Comparison of ENCODE assay signal across 8 cellular contexts in the genomic region with DNA sequence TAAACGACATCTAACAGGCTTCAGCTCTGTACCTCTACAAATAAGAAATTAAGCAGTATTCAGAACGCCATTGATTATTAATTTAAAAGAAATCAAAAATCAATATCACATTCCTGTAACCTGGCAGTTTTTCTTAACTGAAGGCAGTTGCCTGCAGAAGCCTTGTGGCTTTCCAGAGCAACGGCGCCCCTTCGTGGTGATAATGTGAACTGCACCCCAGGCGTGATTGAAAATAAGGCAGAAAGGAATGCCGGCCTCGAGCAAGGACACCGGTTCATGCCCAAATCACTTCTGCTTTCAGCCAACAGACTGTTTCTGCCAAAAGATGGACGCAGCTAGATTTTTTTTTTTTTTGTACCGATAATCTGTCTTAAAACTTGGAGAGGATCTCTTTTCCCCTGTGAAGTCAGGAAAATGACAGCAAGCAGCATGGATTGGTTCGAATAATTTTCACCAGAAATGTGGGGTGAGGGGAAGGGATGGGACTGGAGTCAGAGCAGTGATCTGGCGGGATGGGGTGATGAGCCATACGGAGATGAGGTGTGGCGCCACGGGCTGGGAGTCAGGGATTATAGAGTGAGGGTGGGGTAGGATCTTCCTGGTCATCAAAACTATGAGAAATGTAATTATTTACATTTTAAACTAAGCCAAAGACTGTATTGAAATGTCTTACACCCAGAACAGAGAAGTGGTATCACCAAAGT.
DNase-seq lines count a peak whose midpoint lies in the region; ATAC-seq and TF ChIP-seq lines count a peak whose summit lies in the region.

No MANE protein-coding gene starts in this region.

- no peaks in the 10 kb centered on the region for H4K20me1 ChIP-seq in IMR-90 (ENCODE audit: insufficient read depth, low read length)

- TF ChIP-seq POLR2A in IMR-90 (IDR thresholded peaks at IDR 0.05; ENCODE audit: low read depth, low read length): no peak
- TF ChIP-seq POLR2A in uterus (IDR thresholded peaks at IDR 0.05): no peak

- H2BK15ac ChIP-seq in IMR-90 (ENCODE audit: low read depth, low read length): no peak overlapping the region

- no peak overlapping the region for H4K5ac ChIP-seq in IMR-90 (ENCODE audit: low read depth, low read length)

- intact Hi-C loops in IMR-90 (cut with micrococcal nuclease): loop anchor here (2.0 kb wide), 1 partner anchor 700 kb away; no protein-coding TSS in a partner anchor
- intact Hi-C loops in head of caudate nucleus (cut with DNase I): no loop called here
- intact Hi-C loops in uterus (cut with DNase I; ENCODE audit: low total_unique reads): no loop called here

- H3K14ac ChIP-seq in IMR-90 (replicated peaks; ENCODE audit: low read depth, low read length): no peak overlapping the region

- no peak overlapping the region for H3K18ac ChIP-seq in IMR-90 (ENCODE audit: low read depth, low read length)

- POLR2A ChIA-PET in IMR-90 (lab: Charles Lee; ENCODE audit: unreplicated experiment): no interaction called here
- POLR2A ChIA-PET in RWPE1 (lab: Yijun Ruan, JAX; ENCODE audit: low non-redundant PET): no interaction called here

- H3K9ac ChIP-seq in IMR-90 (ENCODE audit: low read depth, low read length): no peak overlapping the region

- no peak overlapping the region for H2BK5ac ChIP-seq in IMR-90 (ENCODE audit: low read depth, low read length, poor library complexity, severe bottlenecking)

- ATAC-seq in IMR-90 (ENCODE audit: low read depth) (peak; percentile 92), GM21381 (IDR thresholded peaks at IDR 0.05; ENCODE audit: unreplicated experiment) (no peak)

- H2AK9ac ChIP-seq in IMR-90 (replicated peaks; ENCODE audit: low read depth, low read length, poor library complexity): no peak overlapping the region

- H2BK120ac ChIP-seq in IMR-90 (ENCODE audit: low read depth, low read length): no peak overlapping the region

- CTCF ChIA-PET in IMR-90 (lab: Yijun Ruan, JAX) (interaction anchor here (0.6 to 2.2 kb wide), 6 partner anchors 14 to 1463 kb away, joined by 3 to 6 read pairs (median 3); no protein-coding TSS in a partner anchor), RWPE1 (lab: Yijun Ruan, JAX) (interaction anchor here (0.6 to 0.8 kb wide), 4 partner anchors 15 to 951 kb away, joined by 3 read pairs; no protein-coding TSS in a partner anchor)

- H3K4me2 ChIP-seq in IMR-90 (ENCODE audit: low read depth, low read length): no peak overlapping the region

- H3K79me1 ChIP-seq in IMR-90 (ENCODE audit: low read depth in 1 of 2, low read length in 2 of 2): no peaks in the 10 kb centered on the region

- H2BK20ac ChIP-seq in IMR-90 (ENCODE audit: low read depth, low read length): no peak overlapping the region

- H3K9me1 ChIP-seq in IMR-90 (ENCODE audit: insufficient read depth, low read length): no peaks in the 10 kb centered on the region

- TF ChIP-seq RAD21 in IMR-90 (IDR thresholded peaks at IDR 0.05; ENCODE audit: low read length): peak; percentile 78

- H3K27me3 ChIP-seq in IMR-90 (ENCODE audit: control insufficient read depth, insufficient read depth, low read length) (peaks cover 5% of the 10 kb centered on the region), uterus (no peaks in the 10 kb centered on the region)

- no peak overlapping the region for H4K91ac ChIP-seq in IMR-90 (ENCODE audit: insufficient read depth, low read depth, low read length)

- WGBS in IMR-90 (ENCODE audit: extremely low coverage in 2 of 2, insufficient read length in 1 of 2), 2 experiments: 0% methylated on average over 3 of the region's 16 CpGs; no CpG with 5 or more reads in 1 of the 2 experiments

- H3K27ac ChIP-seq in IMR-90 (ENCODE audit: insufficient read depth, low read length) (no peak overlapping the region), RWPE1 (no peak overlapping the region), uterus (no peak overlapping the region)

- H3K4me1 ChIP-seq in IMR-90 (ENCODE audit: control insufficient read depth, insufficient read depth, low read length): no peaks in the 10 kb centered on the region
- no peaks in the 10 kb centered on the region for H3K4me1 ChIP-seq in uterus

- dilution Hi-C loops in IMR-90 (cut with HindIII; ENCODE audit: low sequenced_read_pairs, unreplicated experiment): no loop called here

- no peak overlapping the region for H3K23ac ChIP-seq in IMR-90 (ENCODE audit: low read depth, low read length)

- H3K9me3 ChIP-seq in IMR-90 (ENCODE audit: control insufficient read depth, insufficient read depth, low read length) (no peaks in the 10 kb centered on the region), uterus (no peaks in the 10 kb centered on the region)

- DNase-seq in Caki2 (ENCODE audit: low read depth) (peak; percentile 20), IMR-90 (peak; percentile 49), RWPE1 (ENCODE audit: low spot score) (peak; percentile 49), head of caudate nucleus (peak; percentile 27 to 90 (median 82)), pons (ENCODE audit: low spot score) (peak; percentile 59), uterus (peak in 1 of 2 donors; percentile 49)
- peak; percentile 16 to 46 (median 39) for DNase-seq in activated naive CD4-positive, alpha-beta T cell (lab: John Stamatoyannopoulos, UW)

- H3K4me3 ChIP-seq in IMR-90 (ENCODE audit: insufficient read depth, low read depth, low read length): no peak overlapping the region
- H3K4me3 ChIP-seq in uterus: no peak overlapping the region

- H3K4ac ChIP-seq in IMR-90 (ENCODE audit: low read depth, low read length): no peak overlapping the region

- H4K8ac ChIP-seq in IMR-90 (ENCODE audit: low read depth in 2 of 2, low read length in 2 of 2): no peak overlapping the region

- TF ChIP-seq CTCF in IMR-90 (conservative IDR thresholded peaks at IDR 0.05; ENCODE audit: low read depth, low read length) (peak; percentile 78), RWPE1 (conservative IDR thresholded peaks at IDR 0.05; ENCODE audit: low read depth) (peak; percentile 89), uterus (IDR thresholded peaks at IDR 0.05) (peak; percentile 29 to 61 (median 44))

- in situ Hi-C loops in Caki2 (cut with HindIII; ENCODE audit: low pct_unique_long_range_greater_than_20kb, low sequenced_read_pairs): no loop called here
- in situ Hi-C loops in IMR-90 (cut with MboI; ENCODE audit: low sequenced_read_pairs): no loop called here

- no peak overlapping the region for H3K56ac ChIP-seq in IMR-90 (ENCODE audit: extremely low read depth, insufficient read depth, low read length)

- H3K36me3 ChIP-seq in IMR-90 (ENCODE audit: control insufficient read depth, insufficient read depth, low read length) (no peaks in the 10 kb centered on the region), uterus (no peaks in the 10 kb centered on the region)

- no TSS peak for BruUV-seq in IMR-90 (replicated peaks; lab: Mats Ljungman, UMichigan)

- no peak overlapping the region for H2AK5ac ChIP-seq in IMR-90 (ENCODE audit: low read depth, low read length)

- no peak overlapping the region for H2AFZ ChIP-seq in IMR-90 (replicated peaks; ENCODE audit: low read length, poor library complexity)

TF ChIP-seq in IMR-90, 13 proteins besides CTCF, POLR2A, EP300 and RAD21:
- TF ChIP-seq, protein P1, sequence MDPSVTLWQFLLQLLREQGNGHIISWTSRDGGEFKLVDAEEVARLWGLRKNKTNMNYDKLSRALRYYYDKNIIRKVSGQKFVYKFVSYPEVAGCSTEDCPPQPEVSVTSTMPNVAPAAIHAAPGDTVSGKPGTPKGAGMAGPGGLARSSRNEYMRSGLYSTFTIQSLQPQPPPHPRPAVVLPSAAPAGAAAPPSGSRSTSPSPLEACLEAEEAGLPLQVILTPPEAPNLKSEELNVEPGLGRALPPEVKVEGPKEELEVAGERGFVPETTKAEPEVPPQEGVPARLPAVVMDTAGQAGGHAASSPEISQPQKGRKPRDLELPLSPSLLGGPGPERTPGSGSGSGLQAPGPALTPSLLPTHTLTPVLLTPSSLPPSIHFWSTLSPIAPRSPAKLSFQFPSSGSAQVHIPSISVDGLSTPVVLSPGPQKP (IDR thresholded peaks at IDR 0.05; ENCODE audit: borderline replicate concordance, low read depth, low read length): no peak
- peak; percentile 45 for TF ChIP-seq SMC3 (IDR thresholded peaks at IDR 0.05; ENCODE audit: low read depth, low read length)
